23 cellular contexts compared by ENCODE assay signal in the genomic region with DNA sequence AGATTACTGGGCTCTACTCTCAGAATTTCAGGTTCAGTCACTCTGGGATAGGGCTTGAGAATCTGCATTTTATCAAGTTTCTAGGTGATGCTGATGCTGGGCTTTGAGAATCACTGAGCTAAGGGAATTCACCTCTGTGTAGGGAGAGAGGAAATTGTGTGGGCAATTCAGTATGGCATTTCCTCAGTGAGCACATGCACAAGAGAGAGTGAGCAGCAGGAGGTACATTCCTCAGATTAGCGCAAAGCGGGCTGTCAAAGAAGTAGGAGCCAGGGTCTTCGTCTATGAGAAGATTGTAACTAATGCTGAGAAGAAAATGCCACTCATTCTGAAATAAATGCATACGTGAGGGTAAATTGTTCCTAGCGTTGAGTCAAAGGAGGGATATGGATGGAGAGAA.
A peak's percentile ranks its signal among the peaks of the same experiment; 100 is the strongest.
DNase-seq lines count a peak whose midpoint lies in the region; ATAC-seq and TF ChIP-seq lines count a peak whose summit lies in the region.
"Had no signal": no experiment of that assay in that cellular context is flagged by ENCODE, and none has a peak within 500 bp of the region (broad histone marks: within the 10 kb centered on the region; RNA-seq: fewer than 3 reads in every experiment).

No MANE protein-coding gene starts in this region.

- no peak overlapping the region for H3K56ac ChIP-seq in H9 (ENCODE audit: insufficient read length, low read depth, low read length)

- no peak for TF ChIP-seq POLR2A in right lobe of liver (IDR thresholded peaks at IDR 0.05)

- H2BK15ac ChIP-seq in H9 (ENCODE audit: low read depth, low read length): no peak overlapping the region

- H3K14ac ChIP-seq in H9 (ENCODE audit: insufficient read depth, low read length): no peak overlapping the region

- H3K27ac ChIP-seq in H9 (ENCODE audit: insufficient read length, low read depth, low read length) (no peak overlapping the region), right lobe of liver (no peak overlapping the region)
- H3K27ac ChIP-seq: C4-2B, PC-9, SJCRH30 had no signal

- H3K4me3 Mint-ChIP-seq in H9 (no peak overlapping the region), WTC11 (no peak overlapping the region)
- H3K4me3 Mint-ChIP-seq in activated naive CD4-positive, alpha-beta T cell treated with anti-CD3 and anti-CD28 coated beads for 36 hours: no peak overlapping the region
- H3K4me3 Mint-ChIP-seq: B cell; CD8-positive, alpha-beta T cell had no signal

- intact Hi-C loops in activated naive CD4-positive, alpha-beta T cell treated with anti-CD3 and anti-CD28 coated beads for 36 hours (cut with micrococcal nuclease): no loop called here
- intact Hi-C loops in right lobe of liver (cut with DNase I): no loop called here

- peak overlapping the region in 1 of 3 experiments; percentile 1; a peak in 1 of 7 replicates for H3K27ac Mint-ChIP-seq in H9
- H3K27ac Mint-ChIP-seq in WTC11: no peak overlapping the region
- H3K27ac Mint-ChIP-seq in activated naive CD4-positive, alpha-beta T cell treated with anti-CD3 and anti-CD28 coated beads for 36 hours: no peak overlapping the region
- H3K27ac Mint-ChIP-seq: B cell; CD8-positive, alpha-beta T cell had no signal

- no peak overlapping the region for H3K18ac ChIP-seq in H9 (ENCODE audit: insufficient read length, low read depth, low read length)

- H3K4ac ChIP-seq in H9 (ENCODE audit: low read depth, low read length): no peak overlapping the region

- H3K23ac ChIP-seq in H9 (ENCODE audit: insufficient read length, low read depth, low read length): no peak overlapping the region

- H3K9me3 Mint-ChIP-seq in H9 (peaks cover 2 to 7% of the 10 kb centered on the region in 2 experiments; a peak in 3 of 5 replicates), WTC11 (peaks cover 21% of the 10 kb centered on the region)
- H3K9me3 Mint-ChIP-seq in activated naive CD4-positive, alpha-beta T cell treated with anti-CD3 and anti-CD28 coated beads for 36 hours: peaks cover 17% of the 10 kb centered on the region

- H3K9me3 ChIP-seq in H9 (ENCODE audit: control insufficient read depth, low read depth, low read length) (no peaks in the 10 kb centered on the region), right lobe of liver (no peaks in the 10 kb centered on the region)
- H3K9me3 ChIP-seq: Caco-2, MG63, SJCRH30 had no signal

- H3T11ph ChIP-seq in H9 (ENCODE audit: low read length): no peak overlapping the region

- no peak overlapping the region for H4K5ac ChIP-seq in H9 (ENCODE audit: insufficient read length, low read depth, low read length)

- H3K4me1 ChIP-seq in H9 (ENCODE audit: insufficient read depth, low read length): peaks cover 5% of the 10 kb centered on the region; the same call in 1 of the 2 replicates
- H3K4me1 ChIP-seq in right lobe of liver: no peaks in the 10 kb centered on the region
- H3K4me1 ChIP-seq: Caco-2 had no signal

- POLR2A ChIA-PET in WTC11 (lab: Charles Lee): no interaction called here

- H3K27me3 Mint-ChIP-seq in H9 (ENCODE audit: low read depth): peaks cover 4% of the 10 kb centered on the region
- H3K27me3 Mint-ChIP-seq in WTC11 (ENCODE audit: low read depth): no peaks in the 10 kb centered on the region
- peaks cover 15% of the 10 kb centered on the region for H3K27me3 Mint-ChIP-seq in activated naive CD4-positive, alpha-beta T cell treated with anti-CD3 and anti-CD28 coated beads for 36 hours (ENCODE audit: low read depth)

- CTCF ChIA-PET in WTC11 (lab: Charles Lee): interaction anchor here (1.0 to 1.8 kb wide), 2 partner anchors 71 to 407 kb away, joined by 3 to 6 read pairs; no protein-coding TSS in a partner anchor
- CTCF ChIA-PET in activated naive CD4-positive, alpha-beta T cell treated with anti-CD3 and anti-CD28 coated beads for 36 hours (lab: Charles Lee): no interaction called here

- no CpG with 5 or more reads among the region's 5 CpGs for WGBS in H9 (ENCODE audit: extremely low coverage, insufficient read length, low lambda C conversion rate)
- 66% methylated on average over 5 of the region's 5 CpGs for WGBS in right lobe of liver (ENCODE audit: insufficient coverage, low coverage, low lambda C conversion rate, missing lambda C conversion rate)

- no peaks in the 10 kb centered on the region for H3K79me2 ChIP-seq in H9 (ENCODE audit: insufficient read depth, low read length)

- H3K4me1 Mint-ChIP-seq in H9: peaks cover 16 to 32% of the 10 kb centered on the region in 2 experiments
- H3K4me1 Mint-ChIP-seq in WTC11: peaks cover 30% of the 10 kb centered on the region
- no peaks in the 10 kb centered on the region for H3K4me1 Mint-ChIP-seq in activated naive CD4-positive, alpha-beta T cell treated with anti-CD3 and anti-CD28 coated beads for 36 hours (ENCODE audit: low read depth)
- H3K4me1 Mint-ChIP-seq: B cell had no signal

- H4K91ac ChIP-seq in H9 (ENCODE audit: insufficient read length, low read depth, low read length): no peak overlapping the region

- H3K27me3 ChIP-seq in H9 (ENCODE audit: insufficient read depth, low read length) (no peaks in the 10 kb centered on the region), right lobe of liver (no peaks in the 10 kb centered on the region)
- H3K27me3 ChIP-seq: MG63, SJCRH30 had no signal

- peak; percentile 87 for ATAC-seq in WTC11
- ATAC-seq in right lobe of liver: no peak
- ATAC-seq: CD8-positive, alpha-beta T cell; Right ventricle myocardium inferior; SK-N-SH treated with all-trans-retinoic acid at 6 μM for 48 hours had no signal

- no peak overlapping the region for H2AK5ac ChIP-seq in H9 (ENCODE audit: insufficient read length, low read length)

- no peak overlapping the region for H2AFZ ChIP-seq in H9 (ENCODE audit: low read length)
- H2AFZ ChIP-seq: PC-9 had no signal

- H3K4me3 ChIP-seq in right lobe of liver: no peak overlapping the region
- H3K4me3 ChIP-seq: MG63, PC-9, SJCRH30 had no signal

- no peaks in the 10 kb centered on the region for H3K23me2 ChIP-seq in H9 (ENCODE audit: insufficient read length, low read depth, low read length, poor library complexity, severe bottlenecking)

- no peaks in the 10 kb centered on the region for H4K20me1 ChIP-seq in H9 (ENCODE audit: control insufficient read depth, insufficient read depth, insufficient read length)

- H3K36me3 Mint-ChIP-seq in H9 (ENCODE audit: insufficient read depth in 1 of 3, low read depth in 3 of 3) (peaks cover 0 to 3% (median 0%) of the 10 kb centered on the region in 3 experiments; a peak in 1 of 7 replicates), WTC11 (peaks cover 3% of the 10 kb centered on the region; the same call in 1 of the 2 replicates)
- no peaks in the 10 kb centered on the region for H3K36me3 Mint-ChIP-seq in activated naive CD4-positive, alpha-beta T cell treated with anti-CD3 and anti-CD28 coated beads for 36 hours (ENCODE audit: low read depth)
- H3K36me3 Mint-ChIP-seq: CD8-positive, alpha-beta T cell had no signal

- H3K79me1 ChIP-seq in H9 (ENCODE audit: insufficient read depth, low read depth, low read length, poor library complexity, severe bottlenecking): no peaks in the 10 kb centered on the region

- H2BK12ac ChIP-seq in H9 (ENCODE audit: insufficient read length, low read depth, low read length): no peak overlapping the region

- no peak overlapping the region for H3K9ac ChIP-seq in H9 (ENCODE audit: extremely low read depth, insufficient read length, low read length)

- peak; percentile 34 for DNase-seq in H9
- no peak for DNase-seq in WTC11 (ENCODE audit: low spot score)
- DNase-seq in iPS-NIHi7 (ENCODE audit: extremely low spot score): peak; percentile 48
- no peak for DNase-seq in DMS114 treated with DMSO at 0.1 percent for 48 hours (lab: John Stamatoyannopoulos, UW; ENCODE audit: unreplicated experiment)
- DNase-seq in DMS79 (lab: John Stamatoyannopoulos, UW): no peak
- no peak for DNase-seq in activated naive CD4-positive, alpha-beta T cell treated with anti-CD3 and anti-CD28 coated beads for 36 hours
- no peak for DNase-seq in right lobe of liver
- DNase-seq: Caco-2; CD8-positive, alpha-beta T cell; DMS 273 treated with DMSO at 0.1 percent for 48 hours; GOT3; IMR-90; KG1; MG63; NCI-H446; NCI-H524 treated with DMSO at 0.1 percent for 48 hours; NK-92 treated with Interleukin-12 subunit alpha and Interleukin-12 subunit beta, amount 100 ng/mL, for 24 hours; PC-9 had no signal

- H3K4me2 ChIP-seq in H9 (ENCODE audit: insufficient read depth, insufficient read length, low read length): no peak overlapping the region
- H3K4me2 ChIP-seq: PC-9 had no signal

- no peaks in the 10 kb centered on the region for H3K36me3 ChIP-seq in right lobe of liver
- H3K36me3 ChIP-seq: MG63, SJCRH30 had no signal

- TF ChIP-seq CTCF in H9 (conservative IDR thresholded peaks at IDR 0.05) (no peak), WTC11 (IDR thresholded peaks at IDR 0.05) (no peak), right lobe of liver (IDR thresholded peaks at IDR 0.05) (no peak)

- H2BK20ac ChIP-seq in H9 (ENCODE audit: low read depth, low read length, poor library complexity, severe bottlenecking): no peak overlapping the region

- no peak overlapping the region for H2BK5ac ChIP-seq in H9 (ENCODE audit: insufficient read length, low read length)

- H4K8ac ChIP-seq in H9 (replicated peaks; ENCODE audit: insufficient read length, low read depth, low read length): no peak overlapping the region

- no peak overlapping the region for H2BK120ac ChIP-seq in H9 (ENCODE audit: low read depth, low read length, poor library complexity, severe bottlenecking)

TF ChIP-seq in WTC11, 78 proteins besides CTCF, POLR2A, EP300 and RAD21:
- TF ChIP-seq FOXP1 (CRISPR knock-in tag; IDR thresholded peaks at IDR 0.05; ENCODE audit: borderline replicate concordance) (no peak), NR1H2 (CRISPR knock-in tag; IDR thresholded peaks at IDR 0.05) (no peak), TEAD1 (CRISPR knock-in tag; IDR thresholded peaks at IDR 0.05) (0 out of 2 replicates have a peak, but pooled peaks have one; percentile 48)
TF ChIP-seq in WTC11: peak in this region for 1.

Comparison
In these comparisons a context has a peak if more than half of its experiments do, and no peak if none do; other contexts are left out.
1. DNase-seq: peak in H9 (single experiment) and iPS-NIHi7 (single experiment); none in WTC11 (single experiment), DMS114 treated with DMSO at 0.1 percent for 48 hours (single experiment), DMS79 (single experiment), activated naive CD4-positive, alpha-beta T cell treated with anti-CD3 and anti-CD28 coated beads for 36 hours (single experiment) and right lobe of liver (0 of 3).